In genomic region chr6:28266962-28267694, GRCh38 we compare ENCODE assay signal across 8 cellular contexts. TPM values are rescaled to one million over a fixed set of nuclear protein-coding genes. Genes with fewer than 3 reads are reported as not detected.
DNase-seq lines count a peak whose midpoint lies in the region; ATAC-seq and TF ChIP-seq lines count a peak whose summit lies in the region.

ZSCAN26 (plus strand) TSS chr6:28267143; CDS start chr6:28271920, 4,777 bp downstream.

- DNase-seq in NCI-H524 treated with DMSO at 0.1 percent for 48 hours (lab: John Stamatoyannopoulos, UW) (peak; percentile 42), dermis blood vessel endothelial cell (peak; percentile 92), left kidney (ENCODE audit: low read depth, low spot score) (peak; percentile 97)
- DNase-seq in activated CD4-positive, alpha-beta T cell treated with anti-CD3 and anti-CD28 coated beads, Interleukin-2, amount 50 U/mL, for 1 hour, result peak; percentile 87
- peak; percentile 82 to 89 for DNase-seq in stimulated activated CD4-positive, alpha-beta T cell treated with anti-CD3 and anti-CD28 coated beads, Interleukin-2, amount 100 ng/mL, for 24 hours

- H3K27ac ChIP-seq in C4-2B, result peak within 1 kb of the TSS; percentile 57

- TF ChIP-seq CTCF in C4-2B (conservative IDR thresholded peaks at IDR 0.05), result no peak

- peak; percentile 93 for ATAC-seq in GM19328 (IDR thresholded peaks at IDR 0.05; ENCODE audit: unreplicated experiment)
- ATAC-seq in HG03460 (IDR thresholded peaks at IDR 0.05; ENCODE audit: unreplicated experiment), result peak; percentile 89

RNA-seq across cellular contexts. Expression of gene ZSCAN26, which starts in this region (rescaled TPM):
- total RNA-seq in dermis blood vessel endothelial cell, result 12.8 and 13.3 TPM in 2 replicates

Comparison
In these comparisons a context has a peak if more than half of its experiments do, and no peak if none do; other contexts are left out.
1. Peak in every context shown above with its lines: DNase-seq, ATAC-seq and H3K27ac ChIP-seq.
2. DNase-seq: peak in every context shown above with its lines; median percentile 97 in left kidney; 92 in dermis blood vessel endothelial cell; 87 in activated CD4-positive, alpha-beta T cell treated with anti-CD3 and anti-CD28 coated beads, Interleukin-2, amount 50 U/mL, for 1 hour; 86 in stimulated activated CD4-positive, alpha-beta T cell treated with anti-CD3 and anti-CD28 coated beads, Interleukin-2, amount 100 ng/mL, for 24 hours; 42 in NCI-H524 treated with DMSO at 0.1 percent for 48 hours.